ENCODE assay signal across 9 cellular contexts in the genomic region with DNA sequence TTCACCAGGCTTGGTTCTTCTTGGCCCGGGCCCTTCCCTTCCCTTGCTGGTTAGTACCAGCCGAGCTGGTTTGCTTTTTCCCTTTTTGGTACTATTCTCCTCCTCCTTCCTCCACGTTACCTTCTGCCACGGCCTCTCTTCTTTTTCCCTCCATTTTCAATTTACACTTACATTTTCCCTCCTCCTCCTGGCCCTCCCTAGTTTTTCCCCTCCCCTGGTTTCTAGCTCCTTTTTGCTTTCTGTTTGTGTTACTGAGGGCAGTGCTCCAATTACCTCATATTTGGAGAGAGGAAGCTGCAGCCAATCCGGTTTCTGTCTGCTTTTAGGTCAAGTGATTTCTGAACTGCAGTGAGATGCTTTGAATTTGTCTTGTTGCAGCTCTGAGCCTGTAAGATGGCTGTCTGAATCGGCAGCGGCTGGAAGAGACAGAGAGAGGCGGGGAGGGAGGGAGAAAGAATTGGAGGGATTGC.
DNase-seq lines count a peak whose midpoint lies in the region; ATAC-seq, FAIRE-seq and TF ChIP-seq lines count a peak whose summit lies in the region.
"Had no signal": no experiment of that assay in that cellular context is flagged by ENCODE, and none has a peak within 500 bp of the region (broad histone marks: within the 10 kb centered on the region; RNA-seq: fewer than 3 reads in every experiment).

No MANE protein-coding gene starts in this region.

- no peaks in the 10 kb centered on the region for H3K9me3 ChIP-seq in HUES6 (ENCODE audit: control insufficient read depth, insufficient read depth, low read depth, low read length)
- H3K9me3 ChIP-seq in SU-DHL-6 (ENCODE audit: insufficient read depth, low read length), result no peaks in the 10 kb centered on the region
- no peaks in the 10 kb centered on the region for H3K9me3 ChIP-seq in endothelial cell of umbilical vein (replicated peaks; ENCODE audit: control insufficient read depth, insufficient read depth, low read length)
- no peaks in the 10 kb centered on the region for H3K9me3 ChIP-seq in upper lobe of right lung

- TF ChIP-seq POLR2A in endothelial cell of umbilical vein (IDR thresholded peaks at IDR 0.05; ENCODE audit: low read depth, low read length), result no peak

- no peaks in the 10 kb centered on the region for H3K9me2 ChIP-seq in SU-DHL-6 (replicated peaks; ENCODE audit: insufficient read depth, low read length)

- H3K4me2 ChIP-seq in SU-DHL-6 (ENCODE audit: low read depth, low read length, poor library complexity, severe bottlenecking), result peak overlapping the region; percentile 42
- peak overlapping the region; percentile 79 for H3K4me2 ChIP-seq in endothelial cell of umbilical vein (ENCODE audit: insufficient read depth, low read length)

- no peak overlapping the region for H2AFZ ChIP-seq in SU-DHL-6 (ENCODE audit: low read depth, low read length, severe bottlenecking)
- H2AFZ ChIP-seq in endothelial cell of umbilical vein (ENCODE audit: low read depth, low read length), result peak overlapping the region; percentile 2

- no peaks in the 10 kb centered on the region for H3F3A ChIP-seq in SU-DHL-6 (ENCODE audit: insufficient read depth)

- H3K4me1 ChIP-seq in HUES6 (ENCODE audit: control insufficient read depth, insufficient read depth, low read length) (peaks cover 64% of the 10 kb centered on the region), endothelial cell of umbilical vein (ENCODE audit: control insufficient read depth, extremely low read depth, insufficient read depth, low read length) (peaks cover 22% of the 10 kb centered on the region), upper lobe of right lung (peaks cover 59% of the 10 kb centered on the region)

- ATAC-seq in upper lobe of right lung, result peak; percentile 88
- ATAC-seq in HG02588 (IDR thresholded peaks at IDR 0.05; ENCODE audit: unreplicated experiment), result no peak

- peak overlapping the region; percentile 83 for H3K9ac ChIP-seq in HUES6 (ENCODE audit: low read length)
- 0 out of 2 replicates have a peak overlapping the region, but pooled peaks have one; percentile 6 for H3K9ac ChIP-seq in SU-DHL-6 (ENCODE audit: low read length)
- H3K9ac ChIP-seq in endothelial cell of umbilical vein (replicated peaks; ENCODE audit: extremely low read depth, insufficient read depth, low read length), result peak overlapping the region; percentile 64

- H3K27me3 ChIP-seq in HUES6 (ENCODE audit: control insufficient read depth, insufficient read depth, low read length) (no peaks in the 10 kb centered on the region), SU-DHL-6 (ENCODE audit: low read length) (no peaks in the 10 kb centered on the region), endothelial cell of umbilical vein (ENCODE audit: control insufficient read depth in 2 of 2, insufficient read depth in 2 of 2, low read length in 2 of 2) (no peaks in the 10 kb centered on the region), upper lobe of right lung (no peaks in the 10 kb centered on the region)

- CTCF ChIA-PET in endothelial cell of umbilical vein (lab: Charles Lee), result interaction anchor here (0.6 to 3.3 kb wide), 10 partner anchors 9 to 271 kb away, joined by 3 to 16 read pairs (median 4); a partner anchor contains a TSS

- H4K20me1 ChIP-seq in SU-DHL-6 (ENCODE audit: low read depth, low read length) (peaks cover 6% of the 10 kb centered on the region; the same call in 1 of the 2 replicates), endothelial cell of umbilical vein (replicated peaks; ENCODE audit: control insufficient read depth, extremely low read depth, insufficient read depth, low read length) (peaks cover 2% of the 10 kb centered on the region)

- DNase-seq in DMS 273 treated with DMSO at 0.1 percent for 48 hours (lab: John Stamatoyannopoulos, UW) (peak; percentile 100), endothelial cell of umbilical vein (ENCODE audit: low read depth, low spot score) (peak; percentile 78), middle frontal gyrus (ENCODE audit: extremely low spot score, low spot score) (peak; percentile 51), upper lobe of right lung (no peak)
- DNase-seq in activated effector memory CD4-positive, alpha-beta T cell treated with Interleukin-2 at 50 U/mL for 16 hours, result no peak

- no TSS peak for BruUV-seq in endothelial cell of umbilical vein (replicated peaks; lab: Mats Ljungman, UMichigan)

- POLR2A ChIA-PET in endothelial cell of umbilical vein (lab: Charles Lee), result no interaction called here

- intact Hi-C loops in endothelial cell of umbilical vein (cut with micrococcal nuclease) (no loop called here), upper lobe of right lung (cut with DNase I) (no loop called here)

- no peaks in the 10 kb centered on the region for H3K9me1 ChIP-seq in endothelial cell of umbilical vein (replicated peaks; ENCODE audit: control insufficient read depth, extremely low read depth, insufficient read depth, low read length)

- H3K27ac ChIP-seq in HUES6 (ENCODE audit: low read depth, low read length) (peak overlapping the region; percentile 88), SU-DHL-6 (ENCODE audit: low read depth, low read length) (no peak overlapping the region), endothelial cell of umbilical vein (ENCODE audit: insufficient read depth, low read depth, low read length) (peak overlapping the region; percentile 70), upper lobe of right lung (peak overlapping the region; percentile 43)
- H3K27ac ChIP-seq: SK-N-MC had no signal

- H3K4me3 ChIP-seq in HUES6 (ENCODE audit: low read depth, low read length) (peak overlapping the region; percentile 52), SU-DHL-6 (ENCODE audit: insufficient read depth, low read length, poor library complexity, severe bottlenecking) (no peak overlapping the region), endothelial cell of umbilical vein (replicated peaks in 1 of 3; ENCODE audit: insufficient read depth in 1 of 3, low read depth in 1 of 3, low read length in 3 of 3) (peak overlapping the region in 2 of 3 experiments; percentile 9 to 49), upper lobe of right lung (peak overlapping the region; percentile 35)
- H3K4me3 ChIP-seq: SK-N-MC had no signal

- H3K36me3 ChIP-seq in HUES6 (ENCODE audit: control insufficient read depth, insufficient read depth, low read length) (no peaks in the 10 kb centered on the region), SU-DHL-6 (ENCODE audit: low read length) (no peaks in the 10 kb centered on the region), endothelial cell of umbilical vein (ENCODE audit: control insufficient read depth in 2 of 2, extremely low read depth in 1 of 2, insufficient read depth in 2 of 2, low read length in 2 of 2) (peaks cover 4% of the 10 kb centered on the region in 2 experiments), upper lobe of right lung (peaks cover 8% of the 10 kb centered on the region)

- dilution Hi-C loops in endothelial cell of umbilical vein (cut with MboI; ENCODE audit: extremely low pct_ligation_motif_present, low sequenced_read_pairs), result no loop called here

- peak; percentile 85 for FAIRE-seq in endothelial cell of umbilical vein (lab: Jason Lieb, UNC)

- H3K79me2 ChIP-seq in SU-DHL-6 (ENCODE audit: insufficient read depth, low read length) (peaks cover 80% of the 10 kb centered on the region), endothelial cell of umbilical vein (ENCODE audit: control insufficient read depth, insufficient read depth, low read length) (peaks cover 92% of the 10 kb centered on the region)

- TF ChIP-seq CTCF in SU-DHL-6 (IDR thresholded peaks at IDR 0.05; ENCODE audit: insufficient read depth, low read length, poor library complexity, severe bottlenecking) (no peak), endothelial cell of umbilical vein (IDR thresholded peaks at IDR 0.05; ENCODE audit: extremely low read depth in 1 of 2, insufficient read depth in 1 of 2, low read depth in 1 of 2, low read length in 2 of 2) (no peak), upper lobe of right lung (IDR thresholded peaks at IDR 0.05) (no peak)

TF ChIP-seq in endothelial cell of umbilical vein, 7 proteins besides CTCF, POLR2A, EP300 and RAD21:
- no peak for TF ChIP-seq JUN (IDR thresholded peaks at IDR 0.05; ENCODE audit: borderline replicate concordance, insufficient read depth, insufficient read length, low read depth)
- TF ChIP-seq EZH2 (IDR thresholded peaks at IDR 0.05; ENCODE audit: borderline replicate concordance, low read depth, low read length, severe bottlenecking), result no peak
- no peak for TF ChIP-seq GATA2 (IDR thresholded peaks at IDR 0.05; ENCODE audit: insufficient read depth, insufficient read length, low read depth, low read length)
- no peak for TF ChIP-seq POLR2AphosphoS5 (IDR thresholded peaks at IDR 0.05; ENCODE audit: insufficient read depth, low read depth, low read length)
- TF ChIP-seq MYC (IDR thresholded peaks at IDR 0.05; ENCODE audit: low read depth, low read length), result no peak
- no peak for TF ChIP-seq FOS (IDR thresholded peaks at IDR 0.05; ENCODE audit: borderline replicate concordance, insufficient read depth, low read length)
- TF ChIP-seq, protein P1, sequence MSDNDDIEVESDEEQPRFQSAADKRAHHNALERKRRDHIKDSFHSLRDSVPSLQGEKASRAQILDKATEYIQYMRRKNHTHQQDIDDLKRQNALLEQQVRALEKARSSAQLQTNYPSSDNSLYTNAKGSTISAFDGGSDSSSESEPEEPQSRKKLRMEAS (IDR thresholded peaks at IDR 0.05; ENCODE audit: insufficient read depth, insufficient read length), result no peak

Comparison
In these comparisons a context has a peak if more than half of its experiments do, and no peak if none do; other contexts are left out.
1. DNase-seq: peak in DMS 273 treated with DMSO at 0.1 percent for 48 hours (single experiment), endothelial cell of umbilical vein (single experiment) and middle frontal gyrus (single experiment); none in upper lobe of right lung (single experiment) and activated effector memory CD4-positive, alpha-beta T cell treated with Interleukin-2 at 50 U/mL for 16 hours (single experiment).
2. H3K9ac ChIP-seq: peak in every context shown above with its lines; median percentile 83 in HUES6; 64 in endothelial cell of umbilical vein; 6 in SU-DHL-6.